9 cellular contexts compared by ENCODE assay signal in the genomic region with DNA sequence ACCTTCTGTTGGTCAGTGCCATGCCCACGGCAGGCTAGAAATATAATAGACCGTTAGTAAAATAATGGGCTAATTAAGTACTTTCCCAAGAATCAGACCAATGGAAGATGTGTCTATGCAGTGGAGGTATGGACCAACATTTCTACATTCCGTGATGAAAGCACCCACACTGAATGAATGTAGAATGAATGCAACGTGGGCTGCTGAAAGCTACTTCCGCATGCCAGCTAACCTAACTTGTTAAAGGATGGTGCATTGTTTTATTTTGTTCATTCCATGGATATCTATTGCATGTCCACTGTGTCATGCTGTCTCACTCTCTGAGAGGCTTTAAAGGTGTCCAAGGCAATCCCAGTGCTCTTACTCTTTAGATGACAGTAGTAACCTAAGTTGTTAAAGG.
"Had no signal": no experiment of that assay in that cellular context is flagged by ENCODE, and none has a peak within 500 bp of the region (broad histone marks: within the 10 kb centered on the region; RNA-seq: fewer than 3 reads in every experiment).

No MANE protein-coding gene starts in this region.

- DNase-seq: GM23248, GOT3, H7, HFFc6, KG1 had no signal

- H2AFZ ChIP-seq: GM23248 had no signal

- ATAC-seq: HCT116, HepG2 had no signal

- H3K9ac ChIP-seq: GM23248 had no signal

- H3K27ac ChIP-seq: GM23248, HL-60 had no signal

- H3K36me3 ChIP-seq: HAP-1 had no signal

- FAIRE-seq: HepG2 had no signal

- H3K4me3 ChIP-seq: GM23248, HAP-1 had no signal
